19 cellular contexts compared by ENCODE assay signal in the genomic region with DNA sequence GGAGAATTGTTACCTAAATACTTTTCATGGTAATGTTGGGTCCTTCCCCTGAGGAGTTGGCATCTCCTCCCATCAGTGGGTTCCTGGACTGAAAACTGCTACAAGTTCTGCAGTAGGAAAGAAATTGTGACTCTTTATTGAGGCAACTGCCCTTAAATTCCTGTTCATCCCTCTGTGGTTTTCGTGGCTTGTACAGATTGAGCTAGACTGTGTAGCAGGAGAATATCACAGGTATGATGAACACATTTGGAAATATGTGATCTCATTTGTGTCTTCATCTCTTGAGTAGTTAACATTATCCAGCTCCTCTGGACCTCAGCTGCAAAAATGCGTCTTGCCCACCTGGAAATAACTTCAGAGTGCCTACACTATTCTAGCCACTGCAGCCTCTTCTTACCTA.
DNase-seq lines count a peak whose midpoint lies in the region; ATAC-seq and TF ChIP-seq lines count a peak whose summit lies in the region.
"Had no signal": no experiment of that assay in that cellular context is flagged by ENCODE, and none has a peak within 500 bp of the region (broad histone marks: within the 10 kb centered on the region; RNA-seq: fewer than 3 reads in every experiment).

No MANE protein-coding gene starts in this region.

- H3K9me3 Mint-ChIP-seq in MCF 10A (ENCODE audit: unreplicated experiment) = no peaks in the 10 kb centered on the region
- H3K9me3 Mint-ChIP-seq: GM23338; stimulated activated naive CD8-positive, alpha-beta T cell treated with anti-CD3 and anti-CD28 coated beads, Interleukin-15, Interleukin-2, amounts not matched to agents 100 ng/mL and 50 ng/mL, for 24 hours had no signal

- no peaks in the 10 kb centered on the region for H3K27me3 Mint-ChIP-seq in MCF 10A (ENCODE audit: insufficient read depth, unreplicated experiment)
- H3K27me3 Mint-ChIP-seq: stimulated activated naive CD8-positive, alpha-beta T cell treated with anti-CD3 and anti-CD28 coated beads, Interleukin-15, Interleukin-2, amounts not matched to agents 100 ng/mL and 50 ng/mL, for 24 hours had no signal

- CTCF ChIA-PET in MCF 10A (lab: Yijun Ruan, JAX) = interaction anchor here (0.6 kb wide), 1 partner anchor 436 kb away, joined by 3 read pairs; no protein-coding TSS in a partner anchor

- peak; percentile 9 for DNase-seq in MCF 10A (ENCODE audit: unreplicated experiment)
- DNase-seq in breast epithelium (ENCODE audit: low spot score in 2 of 2) = no peak
- DNase-seq in OCI-M1 (lab: John Stamatoyannopoulos, UW) = peak; percentile 53
- peak; percentile 10 to 54 for DNase-seq in cardiac fibroblast (ENCODE audit: low read depth in 2 of 2)
- DNase-seq in smooth muscle cell (lab: John Stamatoyannopoulos, UW; ENCODE audit: unreplicated experiment) = no peak
- DNase-seq in caudate nucleus (lab: John Stamatoyannopoulos, UW) = no peak
- DNase-seq: activated T-cell treated with anti-CD3 and anti-CD28 coated beads, Interleukin-2, amount 50 U/mL, for 1 hour; anterior cingulate cortex; immature natural killer cell; midbrain; NCI-H1694 treated with DMSO at 0.1 percent for 48 hours; NCI-H526; Peyer's patch had no signal

- H3K4me1 ChIP-seq in breast epithelium = no peaks in the 10 kb centered on the region
- H3K4me1 ChIP-seq in smooth muscle cell (ENCODE audit: low read depth) = no peaks in the 10 kb centered on the region
- H3K4me1 ChIP-seq: Peyer's patch had no signal

- H3K4me1 Mint-ChIP-seq in MCF 10A (ENCODE audit: insufficient read depth, unreplicated experiment) = peaks cover 7% of the 10 kb centered on the region
- H3K4me1 Mint-ChIP-seq: GM23338, IgD-negative memory B cell had no signal

- peak overlapping the region; percentile 49 for H3K4me2 ChIP-seq in smooth muscle cell
- H3K4me2 ChIP-seq: GM23338 had no signal

- POLR2A ChIA-PET in MCF 10A (lab: Yijun Ruan, JAX) = no interaction called here

- H3K79me2 ChIP-seq in smooth muscle cell (ENCODE audit: low read depth) = no peaks in the 10 kb centered on the region

- WGBS in smooth muscle cell (ENCODE audit: low lambda C conversion rate) = 81% methylated on average over 2 of the region's 2 CpGs

- TF ChIP-seq POLR2A in breast epithelium (IDR thresholded peaks at IDR 0.05) = no peak

- H3K4me3 ChIP-seq in breast epithelium = no peak overlapping the region
- H3K4me3 ChIP-seq in cardiac fibroblast (replicated peaks in 1 of 2; ENCODE audit: low read depth in 2 of 2, low read length in 2 of 2) = no peak overlapping the region
- no peak overlapping the region for H3K4me3 ChIP-seq in smooth muscle cell
- H3K4me3 ChIP-seq: GM23338, Peyer's patch, skin epidermis had no signal

- intact Hi-C loops in MCF 10A (cut with micrococcal nuclease) = no loop called here
- intact Hi-C loops in breast epithelium (cut with DNase I; ENCODE audit: low total_unique reads) = no loop called here

- H3K9me3 ChIP-seq in breast epithelium (peaks cover 0 to 3% of the 10 kb centered on the region in 2 donors), smooth muscle cell (replicated peaks; ENCODE audit: low read depth) (no peaks in the 10 kb centered on the region)
- H3K9me3 ChIP-seq: Peyer's patch had no signal

- TF ChIP-seq CTCF in MCF 10A (IDR thresholded peaks at IDR 0.05; ENCODE audit: unreplicated experiment) (no peak), breast epithelium (IDR thresholded peaks at IDR 0.05) (no peak), cardiac fibroblast (IDR thresholded peaks at IDR 0.05; ENCODE audit: low read depth, low read length) (no peak), smooth muscle cell (IDR thresholded peaks at IDR 0.05; ENCODE audit: borderline replicate concordance, insufficient read depth, poor library complexity, severe bottlenecking) (no peak)

- ATAC-seq in HG03378 (IDR thresholded peaks at IDR 0.05; ENCODE audit: unreplicated experiment) = no peak
- no peak for ATAC-seq in GM19455 (IDR thresholded peaks at IDR 0.05; ENCODE audit: unreplicated experiment)
- ATAC-seq: GM23338 had no signal

- H3K27me3 ChIP-seq in breast epithelium = no peaks in the 10 kb centered on the region
- H3K27me3 ChIP-seq in smooth muscle cell (ENCODE audit: low read depth) = no peaks in the 10 kb centered on the region

- H3K9ac ChIP-seq in smooth muscle cell (ENCODE audit: low read depth) = peak overlapping the region; percentile 16

- no peak overlapping the region for H3K27ac ChIP-seq in breast epithelium
- H3K27ac ChIP-seq in smooth muscle cell (ENCODE audit: low read depth) = peak overlapping the region; percentile 85
- H3K27ac ChIP-seq in caudate nucleus (ENCODE audit: low read depth, low read length) = no peak overlapping the region
- H3K27ac ChIP-seq: Peyer's patch, skin epidermis had no signal

- H3K36me3 Mint-ChIP-seq in MCF 10A (ENCODE audit: insufficient read depth, unreplicated experiment) = no peaks in the 10 kb centered on the region

- H3K27ac Mint-ChIP-seq in MCF 10A (ENCODE audit: low read depth, unreplicated experiment) = no peak overlapping the region
- H3K27ac Mint-ChIP-seq: GM23338; IgD-negative memory B cell; immature natural killer cell; stimulated activated naive CD8-positive, alpha-beta T cell treated with anti-CD3 and anti-CD28 coated beads, Interleukin-15, Interleukin-2, amounts not matched to agents 100 ng/mL and 50 ng/mL, for 24 hours had no signal

- no peaks in the 10 kb centered on the region for H3F3A ChIP-seq in smooth muscle cell (ENCODE audit: low read depth)

- H4K20me1 ChIP-seq in smooth muscle cell (ENCODE audit: low read depth) = no peaks in the 10 kb centered on the region

- no peaks in the 10 kb centered on the region for H3K36me3 ChIP-seq in breast epithelium
- H3K36me3 ChIP-seq in smooth muscle cell (ENCODE audit: low read depth) = no peaks in the 10 kb centered on the region
- H3K36me3 ChIP-seq: Peyer's patch had no signal

- BruUV-seq in MCF 10A (replicated peaks; lab: Mats Ljungman, UMichigan) = no TSS peak

- no peak overlapping the region for H3K4me3 Mint-ChIP-seq in MCF 10A (ENCODE audit: unreplicated experiment)
- H3K4me3 Mint-ChIP-seq: GM23338; IgD-negative memory B cell; immature natural killer cell; stimulated activated naive CD8-positive, alpha-beta T cell treated with anti-CD3 and anti-CD28 coated beads, Interleukin-15, Interleukin-2, amounts not matched to agents 100 ng/mL and 50 ng/mL, for 24 hours had no signal

- no peak overlapping the region for H2AFZ ChIP-seq in smooth muscle cell (ENCODE audit: low read depth)
- H2AFZ ChIP-seq: GM23338 had no signal

Comparison
In these comparisons a context has a peak if more than half of its experiments do, and no peak if none do; other contexts are left out.
1. DNase-seq: peak in MCF 10A (single experiment), OCI-M1 (single experiment) and cardiac fibroblast (2 of 2); none in breast epithelium (0 of 2), smooth muscle cell (single experiment) and caudate nucleus (0 of 61).